ENCODE assay signal across 31 cellular contexts in the genomic region with DNA sequence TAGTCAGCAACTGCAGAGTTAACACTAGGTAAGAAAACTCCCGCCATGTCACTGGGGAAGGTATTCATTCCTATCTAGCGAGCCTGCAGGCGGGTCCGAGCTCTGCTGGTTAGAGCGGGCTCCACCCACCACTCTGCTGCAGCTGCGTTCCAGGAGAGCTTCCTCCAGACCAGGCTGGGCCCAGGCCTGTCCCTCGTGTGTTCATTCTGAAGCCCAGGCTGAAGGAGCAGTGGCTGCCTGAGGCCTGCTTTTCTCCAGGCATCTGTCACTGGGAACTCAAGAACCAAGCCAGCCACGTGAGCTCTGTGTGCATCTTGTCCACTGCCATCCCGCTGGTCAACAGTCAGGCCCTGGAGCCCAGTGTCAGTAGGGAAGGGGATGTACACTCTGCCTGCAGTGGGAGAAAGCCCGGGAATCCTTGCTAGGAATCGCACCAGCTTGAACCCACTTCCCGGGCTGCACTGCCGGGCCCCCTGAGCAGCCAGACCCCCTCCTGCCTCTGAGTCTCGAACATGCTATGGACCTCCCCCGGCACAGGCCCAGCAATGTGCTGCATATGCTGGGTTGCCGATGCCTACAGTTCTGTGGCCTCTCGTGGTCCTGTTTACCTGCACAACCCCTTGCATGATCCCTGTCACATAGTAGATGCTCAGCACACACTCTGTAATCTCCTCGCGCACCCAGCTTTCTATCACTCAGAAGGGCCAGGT. TPM values are rescaled to one million over a fixed set of nuclear protein-coding genes. Genes with fewer than 3 reads are reported as not detected.
"Had no signal": no experiment of that assay in that cellular context is flagged by ENCODE, and none has a peak within 500 bp of the region (broad histone marks: within the 10 kb centered on the region; RNA-seq: fewer than 3 reads in every experiment).

No MANE protein-coding gene starts in this region.

- ATAC-seq: esophagus mucosa; gastrocnemius medialis; heart left ventricle; left colon; left ventricle myocardium superior; naive thymus-derived CD8-positive, alpha-beta T cell; sciatic nerve; stimulated activated naive B cell treated with anti-CD40 and anti-IgM and Interleukin-4, amounts not matched to agents 10 μg/mL and 1 μg/mL and 100 μg/mL, for 72 hours; upper lobe of right lung had no signal

- DNase-seq: colonic mucosa; effector CD8-positive, alpha-beta T cell; endodermal cell; foreskin fibroblast; gastrocnemius medialis; heart left ventricle; kidney glomerular epithelial cell; left colon; left ventricle myocardium superior; lower lobe of right lung; nephron progenitor cell; stimulated activated naive B cell treated with anti-CD40 and anti-IgM and Interleukin-4, amounts not matched to agents 10 μg/mL and 1 μg/mL and 100 μg/mL, for 72 hours; transverse colon; upper lobe of right lung; uterus had no signal

- H3K9ac ChIP-seq: parathyroid adenoma had no signal

- H3K9me3 ChIP-seq: colonic mucosa, gastrocnemius medialis, heart left ventricle, lower lobe of right lung, neutrophil, suprapubic skin, transverse colon, upper lobe of right lung, uterus had no signal

- H3K4me3 ChIP-seq: colonic mucosa, gastrocnemius medialis, heart left ventricle, hepatocyte, lower lobe of right lung, suprapubic skin, transverse colon, upper lobe of right lung, uterus had no signal

- H3K27ac Mint-ChIP-seq: dendritic cell treated with granulocyte-macrophage colony-stimulating factor and Interleukin-4, amounts not matched to agents 40 ng/mL and 50 ng/mL, for 4 days; endodermal cell; nephron progenitor cell; progenitor cell of endocrine pancreas; stimulated activated naive B cell treated with anti-CD40 and anti-IgM and Interleukin-4, amounts not matched to agents 10 μg/mL and 1 μg/mL and 100 μg/mL, for 72 hours; stimulated activated naive CD8-positive, alpha-beta T cell treated with anti-CD3 and anti-CD28 coated beads, Interleukin-15, Interleukin-2, amounts not matched to agents 100 ng/mL and 50 ng/mL, for 24 hours had no signal

- H2AFZ ChIP-seq: hepatocyte, parathyroid adenoma had no signal

- H3K4me1 ChIP-seq: colonic mucosa, gastrocnemius medialis, heart left ventricle, lower lobe of right lung, parathyroid adenoma, suprapubic skin, transverse colon, upper lobe of right lung, uterus had no signal

- H3K36me3 ChIP-seq: colonic mucosa, gastrocnemius medialis, heart left ventricle, lower lobe of right lung, neutrophil, suprapubic skin, transverse colon, upper lobe of right lung, uterus had no signal

- H3K27me3 ChIP-seq: colonic mucosa, hepatocyte, uterus had no signal

- H3K27ac ChIP-seq: colonic mucosa, epithelial cell of prostate, gastrocnemius medialis, heart left ventricle, hepatocyte, lower lobe of right lung, neutrophil, parathyroid adenoma, suprapubic skin, transverse colon, upper lobe of right lung, uterus had no signal

- H3K4me1 Mint-ChIP-seq: endodermal cell; naive thymus-derived CD8-positive, alpha-beta T cell had no signal

- H3K4me3 Mint-ChIP-seq: dendritic cell treated with granulocyte-macrophage colony-stimulating factor and Interleukin-4, amounts not matched to agents 40 ng/mL and 50 ng/mL, for 4 days; endodermal cell; naive thymus-derived CD8-positive, alpha-beta T cell; nephron progenitor cell; stimulated activated naive B cell treated with anti-CD40 and anti-IgM and Interleukin-4, amounts not matched to agents 10 μg/mL and 1 μg/mL and 100 μg/mL, for 72 hours; stimulated activated naive CD8-positive, alpha-beta T cell treated with anti-CD3 and anti-CD28 coated beads, Interleukin-15, Interleukin-2, amounts not matched to agents 100 ng/mL and 50 ng/mL, for 24 hours had no signal

- H3K4me2 ChIP-seq: hepatocyte had no signal

- H3K9me3 Mint-ChIP-seq: dendritic cell treated with granulocyte-macrophage colony-stimulating factor and Interleukin-4, amounts not matched to agents 40 ng/mL and 50 ng/mL, for 4 days; endodermal cell; stimulated activated naive B cell treated with anti-CD40 and anti-IgM and Interleukin-4, amounts not matched to agents 10 μg/mL and 1 μg/mL and 100 μg/mL, for 72 hours; stimulated activated naive CD8-positive, alpha-beta T cell treated with anti-CD3 and anti-CD28 coated beads, Interleukin-15, Interleukin-2, amounts not matched to agents 100 ng/mL and 50 ng/mL, for 24 hours had no signal

- H3K36me3 Mint-ChIP-seq: naive thymus-derived CD8-positive, alpha-beta T cell; stimulated activated naive B cell treated with anti-CD40 and anti-IgM and Interleukin-4, amounts not matched to agents 10 μg/mL and 1 μg/mL and 100 μg/mL, for 72 hours had no signal

- H3K79me2 ChIP-seq: hepatocyte, parathyroid adenoma had no signal

RNA-seq across cellular contexts. Expression of gene ENPP7, which starts 51.0 kb away (rescaled TPM):
- total RNA-seq: cerebellum, colonic mucosa, endodermal cell, esophagus mucosa, gastrocnemius medialis, glomerular endothelial cell, heart left ventricle, left ventricle myocardium superior, myocyte, omental fat pad, progenitor cell of endocrine pancreas, sciatic nerve, skeletal muscle tissue, suprapubic skin, upper lobe of right lung, uterus had no signal
- polyA plus RNA-seq: heart left ventricle; naive thymus-derived CD8-positive, alpha-beta T cell had no signal
